ENCODE assay signal across 10 cellular contexts in the genomic region with DNA sequence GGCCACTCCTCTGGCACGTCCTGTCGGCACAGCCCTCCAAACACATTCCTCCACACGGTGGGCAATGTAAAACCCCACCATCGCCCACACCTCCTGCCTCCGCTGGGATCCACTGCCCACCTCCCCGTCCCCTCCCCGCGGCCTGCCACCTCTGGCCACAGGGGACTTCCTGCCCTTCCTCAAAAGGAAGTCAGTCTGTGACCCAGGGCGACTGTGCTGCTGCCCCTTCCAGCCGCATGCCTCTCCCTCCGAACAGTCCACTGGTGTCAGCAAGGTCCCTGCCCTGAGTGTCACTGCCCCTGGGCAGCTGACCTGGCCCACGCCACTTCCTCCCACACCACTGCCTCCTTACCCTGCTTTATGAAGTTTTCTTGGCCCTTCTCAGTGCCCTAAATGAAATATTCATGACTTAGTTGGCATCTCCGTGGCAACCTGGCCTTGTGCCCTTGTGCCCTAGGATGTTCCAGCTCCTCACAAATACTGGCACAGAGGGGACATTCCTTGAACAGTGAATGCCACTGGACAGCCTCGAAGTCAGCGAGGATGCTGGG. TPM values are rescaled to one million over a fixed set of nuclear protein-coding genes. Genes with fewer than 3 reads are reported as not detected.
DNase-seq lines count a peak whose midpoint lies in the region; ATAC-seq and TF ChIP-seq lines count a peak whose summit lies in the region.
"Had no signal": no experiment of that assay in that cellular context is flagged by ENCODE, and none has a peak within 500 bp of the region (broad histone marks: within the 10 kb centered on the region; RNA-seq: fewer than 3 reads in every experiment).

No MANE protein-coding gene starts in this region.

- intact Hi-C loops in breast epithelium (cut with DNase I; ENCODE audit: low total_unique reads) (no loop called here), natural killer cell (cut with micrococcal nuclease) (loop anchor here (10.0 kb wide), 1 partner anchor 89 kb away; no protein-coding TSS in a partner anchor)

- peak overlapping the region; percentile 88 to 100 (median 99) for H3K4me2 ChIP-seq in BLaER1 treated with 17β-estradiol and CSF1 and Interleukin-3, amounts not matched to agents 10 nM and 100 nM

- peaks cover 21 to 44% (median 28%) of the 10 kb centered on the region in 11 experiments for H3K36me3 ChIP-seq in BLaER1 treated with 17β-estradiol and CSF1 and Interleukin-3, amounts not matched to agents 10 nM and 100 nM
- no peaks in the 10 kb centered on the region for H3K36me3 ChIP-seq in breast epithelium

- peaks cover 0 to 3% (median 0%) of the 10 kb centered on the region in 11 experiments; a peak in 1 of 22 replicates for H3K27me3 ChIP-seq in BLaER1 treated with 17β-estradiol and CSF1 and Interleukin-3, amounts not matched to agents 10 nM and 100 nM
- H3K27me3 ChIP-seq in breast epithelium, result no peaks in the 10 kb centered on the region
- H3K27me3 ChIP-seq: foreskin keratinocyte had no signal

- 0 out of 22 replicates have a peak, but pooled peaks cover 0 to 4% (median 0%) of the 10 kb centered on the region in 11 experiments for H3K9me3 ChIP-seq in BLaER1 treated with 17β-estradiol and CSF1 and Interleukin-3, amounts not matched to agents 10 nM and 100 nM (replicated peaks in 1 of 11)
- no peaks in the 10 kb centered on the region for H3K9me3 ChIP-seq in breast epithelium

- no peak for TF ChIP-seq POLR2A in breast epithelium (IDR thresholded peaks at IDR 0.05)

- in situ Hi-C loops in ACHN (cut with HindIII; ENCODE audit: low pct_ligation_motif_present, low pct_unique_long_range_greater_than_20kb, low sequenced_read_pairs), result no loop called here

- H3K27me3 Mint-ChIP-seq in natural killer cell (ENCODE audit: low read depth in 2 of 2), result no peaks in the 10 kb centered on the region

- DNase-seq in M059J (ENCODE audit: low read depth) (peak; percentile 43), breast epithelium (ENCODE audit: low spot score in 2 of 2) (peak; percentile 72 to 85), natural killer cell (peak; percentile 36), 8988T (no peak), ACHN (no peak)
- DNase-seq: foreskin keratinocyte, NCI-H226 had no signal

- peaks cover 47 to 73% (median 69%) of the 10 kb centered on the region in 10 experiments for H3K4me1 ChIP-seq in BLaER1 treated with 17β-estradiol and CSF1 and Interleukin-3, amounts not matched to agents 10 nM and 100 nM
- H3K4me1 ChIP-seq in breast epithelium, result peaks cover 8 to 19% of the 10 kb centered on the region in 2 donors
- H3K4me1 ChIP-seq: foreskin keratinocyte had no signal

- ATAC-seq in natural killer cell (peak in 2 of 3 donors; percentile 24 to 25), HG03469 (IDR thresholded peaks at IDR 0.05; ENCODE audit: unreplicated experiment) (no peak), HG02970 (IDR thresholded peaks at IDR 0.05; ENCODE audit: low FRiP score, unreplicated experiment) (no peak)
- ATAC-seq: foreskin keratinocyte had no signal

- H3K27ac ChIP-seq in BLaER1 treated with 17β-estradiol and CSF1 and Interleukin-3, amounts not matched to agents 10 nM and 100 nM, result peak overlapping the region in 9 of 11 experiments; percentile 21 to 95 (median 89); a peak in 16 of 22 replicates
- peak overlapping the region; percentile 83 to 93 for H3K27ac ChIP-seq in breast epithelium
- H3K27ac ChIP-seq: foreskin keratinocyte had no signal

- H3K4me1 Mint-ChIP-seq in natural killer cell, result peaks cover 22 to 41% of the 10 kb centered on the region in 2 donors

- H3K9me3 Mint-ChIP-seq in natural killer cell, result no peaks in the 10 kb centered on the region

- peak overlapping the region; percentile 71 to 94 (median 83); a peak in 19 of 22 replicates for H3K9ac ChIP-seq in BLaER1 treated with 17β-estradiol and CSF1 and Interleukin-3, amounts not matched to agents 10 nM and 100 nM

- H3K27ac Mint-ChIP-seq in natural killer cell, result peak overlapping the region; percentile 23 to 87

- H4K20me1 ChIP-seq in BLaER1 treated with 17β-estradiol and CSF1 and Interleukin-3, amounts not matched to agents 10 nM and 100 nM, result peaks cover 11 to 62% (median 30%) of the 10 kb centered on the region in 11 experiments; a peak in 16 of 22 replicates

- H3K4me3 ChIP-seq in BLaER1 treated with 17β-estradiol and CSF1 and Interleukin-3, amounts not matched to agents 10 nM and 100 nM, result peak overlapping the region; percentile 63 to 80 (median 72)
- peak overlapping the region in 1 of 3 donors; percentile 74 for H3K4me3 ChIP-seq in breast epithelium

- H3K4me3 Mint-ChIP-seq in natural killer cell, result peak overlapping the region; percentile 80

- no peak for TF ChIP-seq CTCF in breast epithelium (IDR thresholded peaks at IDR 0.05)
- no peak for TF ChIP-seq CTCF in natural killer cell (IDR thresholded peaks at IDR 0.05)

- H3K36me3 Mint-ChIP-seq in natural killer cell, result no peaks in the 10 kb centered on the region

RNA-seq across cellular contexts. Expression of gene PLD6, which starts 2.0 kb away (rescaled TPM):
- not detected in 2 replicates for total RNA-seq in M059J (2014; rRNA removed; shearing (Covaris generic))
- total RNA-seq in breast epithelium, result 1 to 10 TPM; 2.9 to 4.0 (median 3.8) TPM
- total RNA-seq in natural killer cell, result 1 to 10 TPM in 1 of 3 donors, under 1 TPM in 2; 0.45 to 1.7 (median 0.84) TPM

RNA-seq across cellular contexts. Expression of gene FLCN, which starts 32.9 kb away (rescaled TPM):
- total RNA-seq in M059J (2014; rRNA removed; shearing (Covaris generic)), result 8.7 and 19.3 TPM in 2 replicates
- 10 to 100 TPM; 39.7 to 61.1 (median 57.0) TPM for total RNA-seq in breast epithelium
- total RNA-seq in natural killer cell, result 10 to 100 TPM; 26.7 to 43.6 (median 33.8) TPM

Comparison
In these comparisons a context has a peak if more than half of its experiments do, and no peak if none do; other contexts are left out.
1. DNase-seq: peak in M059J (single experiment), breast epithelium (2 of 2) and natural killer cell (single experiment); none in 8988T (single experiment) and ACHN (single experiment).
2. ATAC-seq: peak in natural killer cell (2 of 3); none in HG03469 (single experiment) and HG02970 (single experiment).